ENCODE assay signal across 8 cellular contexts in genomic region chr6:125985967-125986294, GRCh38. TPM values are rescaled to one million over a fixed set of nuclear protein-coding genes. Genes with fewer than 3 reads are reported as not detected.
DNase-seq lines count a peak whose midpoint lies in the region; ATAC-seq, FAIRE-seq and TF ChIP-seq lines count a peak whose summit lies in the region.

No MANE protein-coding gene starts in this region.

- TF ChIP-seq CTCF in GM06990 (IDR thresholded peaks at IDR 0.05; ENCODE audit: insufficient read depth, low read length, poor library complexity, severe bottlenecking), result no peak

- no peak for FAIRE-seq in small intestine (lab: Jason Lieb, UNC)
- no peak for FAIRE-seq in H54 (lab: Jason Lieb, UNC)

- H3K36me3 ChIP-seq in GM06990 (ENCODE audit: control insufficient read depth, insufficient read depth, low read length) (no peaks in the 10 kb centered on the region), SK-N-MC (ENCODE audit: insufficient read depth, low read length) (no peaks in the 10 kb centered on the region), iPS DF 6.9 (ENCODE audit: control insufficient read depth, insufficient read depth, low read length) (no peaks in the 10 kb centered on the region), small intestine (ENCODE audit: control insufficient read depth in 2 of 2, insufficient read depth in 2 of 2, low read length in 2 of 2) (no peaks in the 10 kb centered on the region)

- DNase-seq in GM06990 (ENCODE audit: extremely low read depth, insufficient read length), result no peak
- DNase-seq in SK-N-MC (ENCODE audit: low read depth, low spot score), result no peak
- DNase-seq in iPS DF 6.9 (ENCODE audit: low read depth, low spot score), result no peak
- no peak for DNase-seq in small intestine
- DNase-seq in OCI-M2 (lab: John Stamatoyannopoulos, UW; ENCODE audit: unreplicated experiment), result no peak
- no peak for DNase-seq in NCI-H1092 treated with DMSO at 0.1 percent for 48 hours (lab: John Stamatoyannopoulos, UW)
- DNase-seq in H54 (ENCODE audit: insufficient read length, low spot score), result no peak

- no peaks in the 10 kb centered on the region for H3K27me3 ChIP-seq in GM06990 (replicated peaks; ENCODE audit: control insufficient read depth, insufficient read depth, low read length)
- H3K27me3 ChIP-seq in iPS DF 6.9 (ENCODE audit: control insufficient read depth, insufficient read depth, low read length), result no peaks in the 10 kb centered on the region
- no peaks in the 10 kb centered on the region for H3K27me3 ChIP-seq in small intestine (ENCODE audit: control insufficient read depth in 2 of 2, insufficient read depth in 2 of 2, low read length in 2 of 2)

- WGBS in iPS DF 6.9 (ENCODE audit: insufficient coverage, insufficient read length), result no CpG with 5 or more reads among the region's 3 CpGs
- 1 to 4% (median 2%) methylated on average over 3 of the region's 3 CpGs for WGBS in small intestine, 3 donors

- H3K4me3 ChIP-seq in GM06990 (replicated peaks; ENCODE audit: low read depth, low read length) (peak overlapping the region; percentile 92), SK-N-MC (peak overlapping the region; percentile 79), iPS DF 6.9 (ENCODE audit: low read length) (peak overlapping the region; percentile 62; the same call in 1 of the 2 replicates), small intestine (ENCODE audit: low read depth in 1 of 2, low read length in 2 of 2) (peak overlapping the region; percentile 79 to 80)

- H3K27ac ChIP-seq in SK-N-MC (peak overlapping the region; percentile 80), iPS DF 6.9 (ENCODE audit: low read length) (no peak overlapping the region), small intestine (ENCODE audit: low read depth in 1 of 2, low read length in 1 of 2) (peak overlapping the region; percentile 82 to 94)

- peak overlapping the region; percentile 95 for H3K9ac ChIP-seq in SK-N-MC (ENCODE audit: insufficient read length)

- TF ChIP-seq POLR2A in H54 (IDR thresholded peaks at IDR 0.05; ENCODE audit: low read depth, low read length), result no peak

- no peak for ATAC-seq in GM18867 (IDR thresholded peaks at IDR 0.05; ENCODE audit: unreplicated experiment)

- H3K9me3 ChIP-seq in SK-N-MC (ENCODE audit: low read depth, low read length) (no peaks in the 10 kb centered on the region), iPS DF 6.9 (ENCODE audit: control insufficient read depth, insufficient read depth, low read length) (no peaks in the 10 kb centered on the region), small intestine (ENCODE audit: control insufficient read depth, low read depth) (no peaks in the 10 kb centered on the region)

- H3K4me1 ChIP-seq in iPS DF 6.9 (ENCODE audit: control insufficient read depth, insufficient read depth, low read length), result 0 out of 2 replicates have a peak, but pooled peaks cover 2% of the 10 kb centered on the region
- H3K4me1 ChIP-seq in small intestine (ENCODE audit: control insufficient read depth in 2 of 2, insufficient read depth in 1 of 2, low read depth in 1 of 2, low read length in 1 of 2), result peaks cover 7 to 12% of the 10 kb centered on the region in 2 donors

RNA-seq across cellular contexts. Expression of gene TRMT11, which starts 0.4 kb away (rescaled TPM):
- polyA plus RNA-seq in small intestine, result 10 to 100 TPM; 11.1 to 15.0 (median 13.7) TPM

RNA-seq across cellular contexts. Expression of gene HINT3, which starts 29.4 kb away (rescaled TPM):
- polyA plus RNA-seq in small intestine, result 10 to 100 TPM; 11.1 to 14.3 (median 14.1) TPM
